In genomic region chr1:149927535-149928387, GRCh38 we compare ENCODE assay signal across 8 cellular contexts. TPM values are rescaled to one million over a fixed set of nuclear protein-coding genes. Genes with fewer than 3 reads are reported as not detected.
DNase-seq lines count a peak whose midpoint lies in the region; ATAC-seq and TF ChIP-seq lines count a peak whose summit lies in the region.

Gene SF3B4, minus strand, starts transcription at chr1:149927803. Its CDS starts 44 bp downstream, at chr1:149927759.

- peak within 1 kb of the TSS; percentile 96 for H3K27ac ChIP-seq in suprapubic skin

- under 1% methylated on average over 40 of the region's 48 CpGs for WGBS in suprapubic skin

- H3K4me3 ChIP-seq in suprapubic skin, result peak within 1 kb of the TSS; percentile 97

- DNase-seq in GM10248 (ENCODE audit: extremely low spot score) (peak; percentile 94), NCI-H1092 (lab: John Stamatoyannopoulos, UW) (peak; percentile 95), germinal center (ENCODE audit: low spot score) (peak; percentile 92), nucleus accumbens (lab: John Stamatoyannopoulos, UW) (peak; percentile 43 to 98 (median 92)), suprapubic skin (ENCODE audit: low spot score in 2 of 2) (peak; percentile 97 to 98)
- DNase-seq in activated naive CD4-positive, alpha-beta T cell treated with anti-CD3 and anti-CD28 coated beads, Interleukin-2, amount 50 U/mL, for 16 hours, result peak; percentile 96

- POLR2A ChIA-PET in GM10248 (lab: Yijun Ruan, JAX), result interaction anchor here (1.0 kb wide), 2 partner anchors 11 to 41 kb away, joined by 4 to 7 read pairs; a partner anchor contains a TSS

- peaks cover 32% of the 10 kb centered on the region for H3K4me1 ChIP-seq in suprapubic skin

- ATAC-seq in HG02610 (IDR thresholded peaks at IDR 0.05; ENCODE audit: unreplicated experiment) (peak; percentile 94), SK-N-SH treated with all-trans-retinoic acid at 6 μM for 48 hours (peak; percentile 99)

- no peaks in the 10 kb centered on the region for H3K9me3 ChIP-seq in suprapubic skin

- CTCF ChIA-PET in GM10248 (lab: Yijun Ruan, JAX), result interaction anchor here (1.2 to 1.7 kb wide), 3 partner anchors 11 to 83 kb away, joined by 3 to 5 read pairs (median 4); partner anchors contain the start of gene OTUD7B

- TF ChIP-seq POLR2A in suprapubic skin (IDR thresholded peaks at IDR 0.05), result peak; percentile 83 to 94

- TF ChIP-seq EP300 in suprapubic skin (IDR thresholded peaks at IDR 0.05), result no peak

- no peaks in the 10 kb centered on the region for H3K27me3 ChIP-seq in suprapubic skin

- peaks cover 54% of the 10 kb centered on the region for H3K36me3 ChIP-seq in suprapubic skin

- TF ChIP-seq CTCF in GM10248 (IDR thresholded peaks at IDR 0.05; ENCODE audit: control extremely low read depth, extremely low read depth, low read depth, missing control alignments) (peak; percentile 5), suprapubic skin (IDR thresholded peaks at IDR 0.05) (no peak)

TF ChIP-seq in SK-N-SH treated with all-trans-retinoic acid at 6 μM for 48 hours, 23 proteins besides CTCF, POLR2A, EP300 and RAD21:
- no peak for TF ChIP-seq TCF4 (CRISPR knock-in tag; IDR thresholded peaks at IDR 0.05; ENCODE audit: borderline replicate concordance)
- no peak for TF ChIP-seq ARNTL (CRISPR knock-in tag; IDR thresholded peaks at IDR 0.05; ENCODE audit: borderline replicate concordance, low read depth)
- TF ChIP-seq RARB (CRISPR knock-in tag; IDR thresholded peaks at IDR 0.05), result no peak
- no peak for TF ChIP-seq PATZ1 (CRISPR knock-in tag; IDR thresholded peaks at IDR 0.05; ENCODE audit: borderline replicate concordance)
- TF ChIP-seq SNAI2 (CRISPR knock-in tag; IDR thresholded peaks at IDR 0.05), result no peak
- no peak for TF ChIP-seq CSDC2 (CRISPR knock-in tag; IDR thresholded peaks at IDR 0.05)
- no peak for TF ChIP-seq ZNF8 (CRISPR knock-in tag; IDR thresholded peaks at IDR 0.05)

RNA-seq across cellular contexts. Expression of gene SF3B4, which starts in this region (rescaled TPM):
- total RNA-seq in suprapubic skin, result 10 to 100 TPM; 19.1 to 28.7 (median 22.2) TPM

Comparison
In these comparisons a context has a peak if more than half of its experiments do, and no peak if none do; other contexts are left out.
1. Peak in every context shown above with its lines: DNase-seq, ATAC-seq, H3K4me3 ChIP-seq and H3K27ac ChIP-seq.